21 cellular contexts compared by ENCODE assay signal in the genomic region with DNA sequence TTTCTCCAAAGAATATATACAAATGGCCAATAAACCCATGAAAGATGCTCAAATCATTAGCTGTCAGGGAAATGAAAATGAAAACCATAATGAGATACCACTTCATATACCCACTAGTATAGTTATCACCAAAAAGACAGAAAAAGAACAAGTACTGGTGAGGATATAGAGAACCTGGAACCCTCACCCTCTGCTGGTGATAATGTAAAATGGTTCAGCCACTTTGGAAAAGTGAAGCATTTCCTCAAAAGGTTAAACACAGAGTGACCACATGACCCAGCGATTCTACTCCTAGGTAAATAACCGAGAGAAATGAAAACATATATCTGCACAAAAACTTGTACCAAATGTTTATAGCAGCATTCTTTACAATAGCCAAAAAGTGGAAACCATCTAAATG.
"Had no signal": no experiment of that assay in that cellular context is flagged by ENCODE, and none has a peak within 500 bp of the region (broad histone marks: within the 10 kb centered on the region; RNA-seq: fewer than 3 reads in every experiment).

No MANE protein-coding gene starts in this region.

- H3K36me3 Mint-ChIP-seq: mesothelial cell of epicardium had no signal

- H3K4me3 ChIP-seq: ascending aorta, gastrocnemius medialis, left lung, sigmoid colon, spleen had no signal

- H3K4me1 ChIP-seq: ascending aorta, left lung had no signal

- FAIRE-seq: bronchial epithelial cell had no signal

- H3K27ac ChIP-seq: ascending aorta, gastrocnemius medialis, left lung, sigmoid colon, spleen had no signal

- H3K9me3 Mint-ChIP-seq: activated CD4-positive, alpha-beta T cell treated with anti-CD3 and anti-CD28 coated beads, Interleukin-2, amount 10 ng/mL, durations not matched to agents 7 days and 5 days; effector memory CD8-positive, alpha-beta T cell had no signal

- ATAC-seq: activated T-cell treated with anti-CD3 and anti-CD28 coated beads, Interleukin-2, amount 50 U/mL, for 72 hours; effector memory CD8-positive, alpha-beta T cell; gastrocnemius medialis; left lung had no signal

- H3K27me3 ChIP-seq: ascending aorta, gastrocnemius medialis, left lung, sigmoid colon had no signal

- DNase-seq: activated CD4-positive, alpha-beta T cell treated with anti-CD3 and anti-CD28 coated beads, Interleukin-2, amount 10 ng/mL, durations not matched to agents 7 days and 5 days; activated CD8-positive, alpha-beta memory T cell treated with anti-CD3 and anti-CD28 coated beads, Interleukin-2, amount 50 U/mL, for 4 hours; activated effector memory CD4-positive, alpha-beta T cell treated with anti-CD3 and anti-CD28 coated beads, Interleukin-2, amount 50 U/mL, for 16 hours; activated naive CD4-positive, alpha-beta T cell treated with anti-CD3 and anti-CD28 coated beads, Interleukin-2, amount 50 U/mL, for 16 hours; activated T-cell treated with anti-CD3 and anti-CD28 coated beads, Interleukin-2, amount 50 U/mL, for 72 hours; effector memory CD8-positive, alpha-beta T cell; gastrocnemius medialis; head of caudate nucleus; left lung; nucleus accumbens; posterior cingulate gyrus; sigmoid colon; spleen; stimulated activated naive CD4-positive, alpha-beta T cell; T-helper 1 cell; T-helper 9 cell had no signal

- H3K9me3 ChIP-seq: ascending aorta, gastrocnemius medialis, left lung, sigmoid colon, spleen had no signal

- H3K4me1 Mint-ChIP-seq: activated CD4-positive, alpha-beta T cell treated with anti-CD3 and anti-CD28 coated beads, Interleukin-2, amount 10 ng/mL, durations not matched to agents 7 days and 5 days had no signal

- H3K27ac Mint-ChIP-seq: activated CD4-positive, alpha-beta T cell treated with anti-CD3 and anti-CD28 coated beads, Interleukin-2, amount 10 ng/mL, durations not matched to agents 7 days and 5 days; activated T-cell treated with anti-CD3 and anti-CD28 coated beads, Interleukin-2, amount 50 U/mL, for 72 hours; dendritic cell treated with granulocyte-macrophage colony-stimulating factor and Interleukin-4, amounts not matched to agents 40 ng/mL and 50 ng/mL, for 4 days; effector memory CD8-positive, alpha-beta T cell; mesothelial cell of epicardium; nephron had no signal

- H3K4me3 Mint-ChIP-seq: activated CD4-positive, alpha-beta T cell treated with anti-CD3 and anti-CD28 coated beads, Interleukin-2, amount 10 ng/mL, durations not matched to agents 7 days and 5 days; activated T-cell treated with anti-CD3 and anti-CD28 coated beads, Interleukin-2, amount 50 U/mL, for 72 hours; dendritic cell treated with granulocyte-macrophage colony-stimulating factor and Interleukin-4, amounts not matched to agents 40 ng/mL and 50 ng/mL, for 4 days; effector memory CD8-positive, alpha-beta T cell; mesothelial cell of epicardium; nephron had no signal

- H3K36me3 ChIP-seq: ascending aorta, gastrocnemius medialis, left lung, sigmoid colon, spleen had no signal
